Comparison of ENCODE assay signal across 1 cellular context in genomic region chr11:60915250-60915914, GRCh38.
A peak's percentile ranks its signal among the peaks of the same experiment; 100 is the strongest.
TF ChIP-seq lines count a peak whose summit lies in the region.

No MANE protein-coding gene starts in this region.

TF ChIP-seq in GM12878, 131 proteins besides CTCF, POLR2A, EP300 and RAD21 (continues in another document):
- TF ChIP-seq PKNOX1 (IDR thresholded peaks at IDR 0.05) (0 out of 2 replicates have a peak, but pooled peaks have one; percentile 18), IKZF2 (IDR thresholded peaks at IDR 0.05) (peak; percentile 93 to 96), BACH1 (IDR thresholded peaks at IDR 0.05; ENCODE audit: borderline replicate concordance) (no peak), MLLT1 (IDR thresholded peaks at IDR 0.05) (peak; percentile 75), NFIC (IDR thresholded peaks at IDR 0.05; ENCODE audit: low read depth, low read length) (no peak), TCF12 (IDR thresholded peaks at IDR 0.05; ENCODE audit: low read depth, low read length) (0 out of 2 replicates have a peak, but pooled peaks have one; percentile 26), ATF7 (IDR thresholded peaks at IDR 0.05; ENCODE audit: low read depth) (peak; percentile 74), RB1 (IDR thresholded peaks at IDR 0.05; ENCODE audit: borderline replicate concordance) (peak; percentile 85; the same call in 1 of the 2 replicates), NR2F1 (conservative IDR thresholded peaks at IDR 0.05) (peak; percentile 56), EED (IDR thresholded peaks at IDR 0.05; ENCODE audit: low read depth) (peak; percentile 95), TBL1XR1 (IDR thresholded peaks at IDR 0.05; ENCODE audit: low read depth, low read length) (peak; percentile 71), ZBTB11 (CRISPR knock-in tag; IDR thresholded peaks at IDR 0.05) (no peak), JUND (IDR thresholded peaks at IDR 0.05; ENCODE audit: low read depth, low read length) (peak; percentile 94), CEBPB (IDR thresholded peaks at IDR 0.05; ENCODE audit: borderline replicate concordance in 1 of 2, low read depth in 2 of 2, low read length in 2 of 2) (no peak), JUNB (IDR thresholded peaks at IDR 0.05) (peak; percentile 91), MTA2 (IDR thresholded peaks at IDR 0.05; ENCODE audit: low read depth) (peak; percentile 86), TAF1 (IDR thresholded peaks at IDR 0.05; ENCODE audit: borderline replicate concordance, low read depth, low read length) (no peak), SREBF2 (IDR thresholded peaks at IDR 0.05; ENCODE audit: low read length) (no peak), RCOR1 (conservative IDR thresholded peaks at IDR 0.05; ENCODE audit: low read depth, low read length) (0 out of 2 replicates have a peak, but pooled peaks have one; percentile 92), SREBF1 (IDR thresholded peaks at IDR 0.05; ENCODE audit: low read length) (peak; percentile 56; the same call in 1 of the 2 replicates), RFX5 (IDR thresholded peaks at IDR 0.05; ENCODE audit: low read depth, low read length) (no peak), SMC3 (IDR thresholded peaks at IDR 0.05; ENCODE audit: borderline replicate concordance, low read length) (peak; percentile 48; the same call in 1 of the 2 replicates), GATAD2B (conservative IDR thresholded peaks at IDR 0.05; ENCODE audit: low read depth) (peak; percentile 92), CHD2 (IDR thresholded peaks at IDR 0.05; ENCODE audit: borderline replicate concordance, low read depth, low read length) (peak; percentile 71; the same call in 1 of the 2 replicates), CBFB (IDR thresholded peaks at IDR 0.05; ENCODE audit: low read depth) (peak; percentile 68; the same call in 1 of the 2 replicates), NR2C1 (IDR thresholded peaks at IDR 0.05) (0 out of 2 replicates have a peak, but pooled peaks have one; percentile 8), ZNF217 (IDR thresholded peaks at IDR 0.05) (peak; percentile 85; the same call in 1 of the 2 replicates), CREB1 (IDR thresholded peaks at IDR 0.05; ENCODE audit: low read depth) (no peak), ZBED1 (IDR thresholded peaks at IDR 0.05; ENCODE audit: borderline replicate concordance) (0 out of 2 replicates have a peak, but pooled peaks have one; percentile 24), RELA (IDR thresholded peaks at IDR 0.05; ENCODE audit: borderline replicate concordance, partially characterized antibody) (peak; percentile 11), SIN3A (IDR thresholded peaks at IDR 0.05; ENCODE audit: low read depth, low read length) (peak; percentile 46; the same call in 1 of the 2 replicates), SRF (IDR thresholded peaks at IDR 0.05; ENCODE audit: low read depth in 2 of 2, low read length in 2 of 2) (peak in 1 of 2 experiments; percentile 61; a peak in 1 of 4 replicates), ETV6 (conservative IDR thresholded peaks at IDR 0.05 in 1 of 2, IDR thresholded peaks at IDR 0.05 in 1 of 2; ENCODE audit: borderline replicate concordance in 1 of 2, low read depth in 1 of 2) (peak in 1 of 2 experiments; percentile 100; a peak in 2 of 4 replicates), POLR2AphosphoS5 (IDR thresholded peaks at IDR 0.05; ENCODE audit: low read length) (0 out of 2 replicates have a peak, but pooled peaks have one; percentile 28), POU2F2 (IDR thresholded peaks at IDR 0.05; ENCODE audit: borderline replicate concordance, low read depth, low read length) (0 out of 3 replicates have a peak, but pooled peaks have one; percentile 17), DPF2 (IDR thresholded peaks at IDR 0.05) (peak; percentile 94), ZZZ3 (IDR thresholded peaks at IDR 0.05; ENCODE audit: control insufficient read depth, insufficient read length, low read depth) (no peak)
- TF ChIP-seq, protein P1, sequence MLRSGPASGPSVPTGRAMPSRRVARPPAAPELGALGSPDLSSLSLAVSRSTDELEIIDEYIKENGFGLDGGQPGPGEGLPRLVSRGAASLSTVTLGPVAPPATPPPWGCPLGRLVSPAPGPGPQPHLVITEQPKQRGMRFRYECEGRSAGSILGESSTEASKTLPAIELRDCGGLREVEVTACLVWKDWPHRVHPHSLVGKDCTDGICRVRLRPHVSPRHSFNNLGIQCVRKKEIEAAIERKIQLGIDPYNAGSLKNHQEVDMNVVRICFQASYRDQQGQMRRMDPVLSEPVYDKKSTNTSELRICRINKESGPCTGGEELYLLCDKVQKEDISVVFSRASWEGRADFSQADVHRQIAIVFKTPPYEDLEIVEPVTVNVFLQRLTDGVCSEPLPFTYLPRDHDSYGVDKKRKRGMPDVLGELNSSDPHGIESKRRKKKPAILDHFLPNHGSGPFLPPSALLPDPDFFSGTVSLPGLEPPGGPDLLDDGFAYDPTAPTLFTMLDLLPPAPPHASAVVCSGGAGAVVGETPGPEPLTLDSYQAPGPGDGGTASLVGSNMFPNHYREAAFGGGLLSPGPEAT (IDR thresholded peaks at IDR 0.05; ENCODE audit: low read depth), result peak; percentile 78
- TF ChIP-seq, protein P2, sequence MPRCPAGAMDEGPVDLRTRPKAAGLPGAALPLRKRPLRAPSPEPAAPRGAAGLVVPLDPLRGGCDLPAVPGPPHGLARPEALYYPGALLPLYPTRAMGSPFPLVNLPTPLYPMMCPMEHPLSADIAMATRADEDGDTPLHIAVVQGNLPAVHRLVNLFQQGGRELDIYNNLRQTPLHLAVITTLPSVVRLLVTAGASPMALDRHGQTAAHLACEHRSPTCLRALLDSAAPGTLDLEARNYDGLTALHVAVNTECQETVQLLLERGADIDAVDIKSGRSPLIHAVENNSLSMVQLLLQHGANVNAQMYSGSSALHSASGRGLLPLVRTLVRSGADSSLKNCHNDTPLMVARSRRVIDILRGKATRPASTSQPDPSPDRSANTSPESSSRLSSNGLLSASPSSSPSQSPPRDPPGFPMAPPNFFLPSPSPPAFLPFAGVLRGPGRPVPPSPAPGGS (IDR thresholded peaks at IDR 0.05; ENCODE audit: borderline replicate concordance, insufficient read depth, low read depth, low read length, poor library complexity, severe bottlenecking), result peak; percentile 35
- TF ChIP-seq, protein P3, sequence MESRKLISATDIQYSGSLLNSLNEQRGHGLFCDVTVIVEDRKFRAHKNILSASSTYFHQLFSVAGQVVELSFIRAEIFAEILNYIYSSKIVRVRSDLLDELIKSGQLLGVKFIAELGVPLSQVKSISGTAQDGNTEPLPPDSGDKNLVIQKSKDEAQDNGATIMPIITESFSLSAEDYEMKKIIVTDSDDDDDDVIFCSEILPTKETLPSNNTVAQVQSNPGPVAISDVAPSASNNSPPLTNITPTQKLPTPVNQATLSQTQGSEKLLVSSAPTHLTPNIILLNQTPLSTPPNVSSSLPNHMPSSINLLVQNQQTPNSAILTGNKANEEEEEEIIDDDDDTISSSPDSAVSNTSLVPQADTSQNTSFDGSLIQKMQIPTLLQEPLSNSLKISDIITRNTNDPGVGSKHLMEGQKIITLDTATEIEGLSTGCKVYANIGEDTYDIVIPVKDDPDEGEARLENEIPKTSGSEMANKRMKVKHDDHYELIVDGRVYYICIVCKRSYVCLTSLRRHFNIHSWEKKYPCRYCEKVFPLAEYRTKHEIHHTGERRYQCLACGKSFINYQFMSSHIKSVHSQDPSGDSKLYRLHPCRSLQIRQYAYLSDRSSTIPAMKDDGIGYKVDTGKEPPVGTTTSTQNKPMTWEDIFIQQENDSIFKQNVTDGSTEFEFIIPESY (IDR thresholded peaks at IDR 0.05), result no peak
- TF ChIP-seq, protein P4, sequence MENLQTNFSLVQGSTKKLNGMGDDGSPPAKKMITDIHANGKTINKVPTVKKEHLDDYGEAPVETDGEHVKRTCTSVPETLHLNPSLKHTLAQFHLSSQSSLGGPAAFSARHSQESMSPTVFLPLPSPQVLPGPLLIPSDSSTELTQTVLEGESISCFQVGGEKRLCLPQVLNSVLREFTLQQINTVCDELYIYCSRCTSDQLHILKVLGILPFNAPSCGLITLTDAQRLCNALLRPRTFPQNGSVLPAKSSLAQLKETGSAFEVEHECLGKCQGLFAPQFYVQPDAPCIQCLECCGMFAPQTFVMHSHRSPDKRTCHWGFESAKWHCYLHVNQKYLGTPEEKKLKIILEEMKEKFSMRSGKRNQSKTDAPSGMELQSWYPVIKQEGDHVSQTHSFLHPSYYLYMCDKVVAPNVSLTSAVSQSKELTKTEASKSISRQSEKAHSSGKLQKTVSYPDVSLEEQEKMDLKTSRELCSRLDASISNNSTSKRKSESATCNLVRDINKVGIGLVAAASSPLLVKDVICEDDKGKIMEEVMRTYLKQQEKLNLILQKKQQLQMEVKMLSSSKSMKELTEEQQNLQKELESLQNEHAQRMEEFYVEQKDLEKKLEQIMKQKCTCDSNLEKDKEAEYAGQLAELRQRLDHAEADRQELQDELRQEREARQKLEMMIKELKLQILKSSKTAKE (IDR thresholded peaks at IDR 0.05; ENCODE audit: low read depth, poor library complexity, severe bottlenecking), result peak; percentile 86
- TF ChIP-seq, protein P5, sequence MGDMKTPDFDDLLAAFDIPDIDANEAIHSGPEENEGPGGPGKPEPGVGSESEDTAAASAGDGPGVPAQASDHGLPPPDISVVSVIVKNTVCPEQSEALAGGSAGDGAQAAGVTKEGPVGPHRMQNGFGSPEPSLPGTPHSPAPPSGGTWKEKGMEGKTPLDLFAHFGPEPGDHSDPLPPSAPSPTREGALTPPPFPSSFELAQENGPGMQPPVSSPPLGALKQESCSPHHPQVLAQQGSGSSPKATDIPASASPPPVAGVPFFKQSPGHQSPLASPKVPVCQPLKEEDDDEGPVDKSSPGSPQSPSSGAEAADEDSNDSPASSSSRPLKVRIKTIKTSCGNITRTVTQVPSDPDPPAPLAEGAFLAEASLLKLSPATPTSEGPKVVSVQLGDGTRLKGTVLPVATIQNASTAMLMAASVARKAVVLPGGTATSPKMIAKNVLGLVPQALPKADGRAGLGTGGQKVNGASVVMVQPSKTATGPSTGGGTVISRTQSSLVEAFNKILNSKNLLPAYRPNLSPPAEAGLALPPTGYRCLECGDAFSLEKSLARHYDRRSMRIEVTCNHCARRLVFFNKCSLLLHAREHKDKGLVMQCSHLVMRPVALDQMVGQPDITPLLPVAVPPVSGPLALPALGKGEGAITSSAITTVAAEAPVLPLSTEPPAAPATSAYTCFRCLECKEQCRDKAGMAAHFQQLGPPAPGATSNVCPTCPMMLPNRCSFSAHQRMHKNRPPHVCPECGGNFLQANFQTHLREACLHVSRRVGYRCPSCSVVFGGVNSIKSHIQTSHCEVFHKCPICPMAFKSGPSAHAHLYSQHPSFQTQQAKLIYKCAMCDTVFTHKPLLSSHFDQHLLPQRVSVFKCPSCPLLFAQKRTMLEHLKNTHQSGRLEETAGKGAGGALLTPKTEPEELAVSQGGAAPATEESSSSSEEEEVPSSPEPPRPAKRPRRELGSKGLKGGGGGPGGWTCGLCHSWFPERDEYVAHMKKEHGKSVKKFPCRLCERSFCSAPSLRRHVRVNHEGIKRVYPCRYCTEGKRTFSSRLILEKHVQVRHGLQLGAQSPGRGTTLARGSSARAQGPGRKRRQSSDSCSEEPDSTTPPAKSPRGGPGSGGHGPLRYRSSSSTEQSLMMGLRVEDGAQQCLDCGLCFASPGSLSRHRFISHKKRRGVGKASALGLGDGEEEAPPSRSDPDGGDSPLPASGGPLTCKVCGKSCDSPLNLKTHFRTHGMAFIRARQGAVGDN (IDR thresholded peaks at IDR 0.05), result no peak
